16 cellular contexts compared by ENCODE assay signal in the genomic region with DNA sequence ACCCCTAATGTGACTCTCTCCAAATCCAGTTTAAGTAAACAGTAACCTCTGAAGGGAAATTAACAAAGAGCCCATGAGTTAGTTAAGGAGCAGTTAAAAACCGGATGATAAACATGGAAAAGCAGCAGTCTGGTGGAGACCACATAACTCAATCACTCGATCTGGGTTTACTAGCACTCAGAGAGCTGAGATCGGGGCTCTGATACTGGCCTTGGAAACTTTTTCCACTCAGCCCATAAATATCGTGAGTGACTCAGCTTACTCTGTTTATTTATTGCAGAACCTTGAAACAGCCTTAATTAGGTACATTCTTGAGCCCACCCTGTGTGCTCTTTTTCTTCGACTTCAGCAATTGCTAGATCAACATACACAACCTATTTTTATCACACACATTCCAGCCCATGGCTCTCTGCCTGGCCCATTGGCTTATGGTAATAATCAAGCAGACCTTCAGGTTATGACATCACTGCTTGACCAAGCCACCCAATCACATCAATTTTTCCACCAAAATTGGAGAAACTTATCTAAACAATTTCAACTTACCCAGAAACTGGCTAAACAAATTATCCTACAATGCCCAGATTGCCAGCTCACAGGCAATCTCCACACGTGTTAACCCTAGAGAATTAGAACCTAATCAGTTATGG.
DNase-seq lines count a peak whose midpoint lies in the region; ATAC-seq, FAIRE-seq and TF ChIP-seq lines count a peak whose summit lies in the region.
"Had no signal": no experiment of that assay in that cellular context is flagged by ENCODE, and none has a peak within 500 bp of the region (broad histone marks: within the 10 kb centered on the region; RNA-seq: fewer than 3 reads in every experiment).

No MANE protein-coding gene starts in this region.

- no peaks in the 10 kb centered on the region for H3K9me3 ChIP-seq in astrocyte (ENCODE audit: insufficient read depth, low read depth, low read length)
- H3K9me3 ChIP-seq: BLaER1, ovary, tibial nerve had no signal

- no peaks in the 10 kb centered on the region for H4K20me1 ChIP-seq in astrocyte (ENCODE audit: insufficient read depth, low read length)
- H4K20me1 ChIP-seq: BLaER1 had no signal

- H3K27ac ChIP-seq in ACC112 (ENCODE audit: low read depth, low read length), result peak overlapping the region; percentile 55
- H3K27ac ChIP-seq in astrocyte (ENCODE audit: low read depth, low read length), result peak overlapping the region; percentile 50
- H3K27ac ChIP-seq: BLaER1, ovary, PC-9, tibial nerve had no signal

- POLR2A ChIA-PET in HEK293T (lab: Yijun Ruan, JAX), result interaction anchor here (1.7 kb wide), 1 partner anchor 13 kb away, joined by 4 read pairs; no protein-coding TSS in a partner anchor

- no peaks in the 10 kb centered on the region for H3K79me2 ChIP-seq in ACC112 (ENCODE audit: control insufficient read depth, insufficient read depth, low read length, unreplicated experiment)
- H3K79me2 ChIP-seq in astrocyte (ENCODE audit: insufficient read depth, low read length), result no peaks in the 10 kb centered on the region

- no peak overlapping the region for H2AFZ ChIP-seq in ACC112 (ENCODE audit: low read length, unreplicated experiment)
- no peak overlapping the region for H2AFZ ChIP-seq in astrocyte (ENCODE audit: low read depth, low read length)
- H2AFZ ChIP-seq: PC-9 had no signal

- H3K4me3 ChIP-seq in ACC112 (ENCODE audit: low read depth, low read length), result no peak overlapping the region
- no peak overlapping the region for H3K4me3 ChIP-seq in astrocyte (ENCODE audit: insufficient read depth, low read depth, low read length)
- no peak overlapping the region for H3K4me3 ChIP-seq in kidney epithelial cell (ENCODE audit: low read depth, low read length)
- H3K4me3 ChIP-seq: BLaER1, ovary, PC-9, tibial nerve had no signal

- H3K27me3 ChIP-seq in ACC112 (ENCODE audit: insufficient read depth, low read length), result no peaks in the 10 kb centered on the region
- no peaks in the 10 kb centered on the region for H3K27me3 ChIP-seq in astrocyte (ENCODE audit: insufficient read depth, low read length)
- H3K27me3 ChIP-seq in kidney epithelial cell (ENCODE audit: control insufficient read depth, insufficient read depth, low read length), result no peaks in the 10 kb centered on the region
- H3K27me3 ChIP-seq: BLaER1, ovary, tibial nerve had no signal

- ATAC-seq in HG03097 (IDR thresholded peaks at IDR 0.05; ENCODE audit: low FRiP score, unreplicated experiment) (no peak), HG02678 (IDR thresholded peaks at IDR 0.05; ENCODE audit: unreplicated experiment) (no peak)
- no peak for ATAC-seq in stimulated activated naive CD8-positive, alpha-beta T cell treated with anti-CD3 and anti-CD28 coated beads, Interleukin-15, Interleukin-2, amounts not matched to agents 100 U/mL and 50 U/mL, for 24 hours

- TF ChIP-seq CTCF in astrocyte (IDR thresholded peaks at IDR 0.05; ENCODE audit: insufficient read depth, low read depth, low read length) (no peak), kidney epithelial cell (IDR thresholded peaks at IDR 0.05; ENCODE audit: insufficient read depth, low read length, poor library complexity, severe bottlenecking) (no peak)

- H3K9me3 Mint-ChIP-seq in astrocyte (ENCODE audit: unreplicated experiment), result peaks cover 5% of the 10 kb centered on the region

- no peak for FAIRE-seq in astrocyte (lab: Jason Lieb, UNC)
- FAIRE-seq: islet of Langerhans had no signal

- H3K9ac ChIP-seq in astrocyte (ENCODE audit: low read length), result no peak overlapping the region
- H3K9ac ChIP-seq: BLaER1 had no signal

- no peaks in the 10 kb centered on the region for H3K27me3 Mint-ChIP-seq in astrocyte (ENCODE audit: low read depth, unreplicated experiment)

- no peak overlapping the region for H3K27ac Mint-ChIP-seq in astrocyte (ENCODE audit: unreplicated experiment)

- H3K4me1 ChIP-seq in ACC112 (ENCODE audit: control insufficient read depth, insufficient read depth, low read length, unreplicated experiment) (peaks cover 18% of the 10 kb centered on the region), astrocyte (ENCODE audit: insufficient read depth, low read length) (peaks cover 14% of the 10 kb centered on the region)
- H3K4me1 ChIP-seq: BLaER1 had no signal

- peak; percentile 10 for DNase-seq in HEK293T (ENCODE audit: extremely low spot score)
- DNase-seq in astrocyte (ENCODE audit: low read depth), result peak; percentile 87
- peak; percentile 18 for DNase-seq in kidney epithelial cell (ENCODE audit: low read depth)
- no peak for DNase-seq in hepatic stellate cell (ENCODE audit: low spot score)
- DNase-seq in stimulated activated naive CD8-positive, alpha-beta T cell treated with anti-CD3 and anti-CD28 coated beads, Interleukin-15, Interleukin-2, amounts not matched to agents 100 U/mL and 50 U/mL, for 24 hours, result no peak
- DNase-seq: activated effector memory CD4-positive, alpha-beta T cell treated with Interleukin-2 at 50 U/mL for 16 hours; NCI-H2029 treated with DMSO at 0.1 percent for 48 hours; ovary; PC-9 had no signal

- H3K4me3 Mint-ChIP-seq in astrocyte (ENCODE audit: unreplicated experiment), result no peak overlapping the region
- H3K4me3 Mint-ChIP-seq: endodermal cell had no signal

- peaks cover 9% of the 10 kb centered on the region for H3K36me3 Mint-ChIP-seq in astrocyte (ENCODE audit: low read depth, unreplicated experiment)

- CTCF ChIA-PET in HEK293T (lab: Yijun Ruan, JAX), result interaction anchor here (1.7 kb wide), 1 partner anchor 114 kb away, joined by 3 read pairs; no protein-coding TSS in a partner anchor

- H3K4me1 Mint-ChIP-seq in astrocyte (ENCODE audit: low read depth, unreplicated experiment), result peaks cover 13% of the 10 kb centered on the region

- H3K4me2 ChIP-seq in astrocyte (ENCODE audit: low read length), result peak overlapping the region; percentile 49
- H3K4me2 ChIP-seq: BLaER1, PC-9 had no signal

- no peaks in the 10 kb centered on the region for H3K36me3 ChIP-seq in ACC112 (ENCODE audit: insufficient read depth, low read length)
- H3K36me3 ChIP-seq in astrocyte (ENCODE audit: insufficient read depth, low read length), result no peaks in the 10 kb centered on the region
- no peaks in the 10 kb centered on the region for H3K36me3 ChIP-seq in kidney epithelial cell (ENCODE audit: control insufficient read depth, insufficient read depth, low read length)
- H3K36me3 ChIP-seq: BLaER1, ovary, tibial nerve had no signal

TF ChIP-seq in HEK293T, 16 proteins besides CTCF, POLR2A, EP300 and RAD21:
- TF ChIP-seq NFRKB (IDR thresholded peaks at IDR 0.05) (no peak), BHLHE40 (IDR thresholded peaks at IDR 0.05; ENCODE audit: borderline replicate concordance) (no peak), PKNOX1 (IDR thresholded peaks at IDR 0.05) (peak; percentile 84), SP1 (IDR thresholded peaks at IDR 0.05) (no peak), LEF1 (IDR thresholded peaks at IDR 0.05; ENCODE audit: borderline replicate concordance) (no peak), TARDBP (IDR thresholded peaks at IDR 0.05) (no peak), HDGF (IDR thresholded peaks at IDR 0.05; ENCODE audit: borderline replicate concordance) (no peak), FOXM1 (IDR thresholded peaks at IDR 0.05; ENCODE audit: borderline replicate concordance) (no peak), ELF4 (IDR thresholded peaks at IDR 0.05) (no peak), FOXA1 (IDR thresholded peaks at IDR 0.05) (no peak), CTBP1 (IDR thresholded peaks at IDR 0.05; ENCODE audit: borderline replicate concordance) (peak; percentile 50; the same call in 1 of the 2 replicates), ZNF384 (IDR thresholded peaks at IDR 0.05) (no peak), SUZ12 (IDR thresholded peaks at IDR 0.05) (no peak), L3MBTL2 (conservative IDR thresholded peaks at IDR 0.05) (no peak)

Comparison
In these comparisons a context has a peak if more than half of its experiments do, and no peak if none do; other contexts are left out.
1. DNase-seq: peak in HEK293T (single experiment), astrocyte (single experiment) and kidney epithelial cell (single experiment); none in hepatic stellate cell (single experiment) and stimulated activated naive CD8-positive, alpha-beta T cell treated with anti-CD3 and anti-CD28 coated beads, Interleukin-15, Interleukin-2, amounts not matched to agents 100 U/mL and 50 U/mL, for 24 hours (single experiment).